15 cellular contexts compared by ENCODE assay signal in genomic region chr12:1716215-1716862, GRCh38. TPM values are rescaled to one million over a fixed set of nuclear protein-coding genes. Genes with fewer than 3 reads are reported as not detected.
DNase-seq lines count a peak whose midpoint lies in the region; ATAC-seq and TF ChIP-seq lines count a peak whose summit lies in the region.
"Had no signal": no experiment of that assay in that cellular context is flagged by ENCODE, and none has a peak within 500 bp of the region (broad histone marks: within the 10 kb centered on the region; RNA-seq: fewer than 3 reads in every experiment).

No MANE protein-coding gene starts in this region.

- peaks cover 31% of the 10 kb centered on the region for H3K4me1 Mint-ChIP-seq in activated CD4-positive, alpha-beta T cell treated with anti-CD3 and anti-CD28 coated beads for 36 hours
- peaks cover 44% of the 10 kb centered on the region for H3K4me1 Mint-ChIP-seq in stimulated activated effector memory CD8-positive, alpha-beta T cell treated with anti-CD3 and anti-CD28 coated beads, Interleukin-12 subunit alpha, Interleukin-12 subunit beta, amount 100 ng/mL, for 72 hours
- peaks cover 8 to 71% (median 50%) of the 10 kb centered on the region in 7 donors for H3K4me1 Mint-ChIP-seq in naive thymus-derived CD4-positive, alpha-beta T cell

- peaks cover 5% of the 10 kb centered on the region for H3K9me3 Mint-ChIP-seq in activated CD4-positive, alpha-beta T cell treated with anti-CD3 and anti-CD28 coated beads for 36 hours (ENCODE audit: low read depth)
- peaks cover 3% of the 10 kb centered on the region for H3K9me3 Mint-ChIP-seq in stimulated activated effector memory CD8-positive, alpha-beta T cell treated with anti-CD3 and anti-CD28 coated beads, Interleukin-12 subunit alpha, Interleukin-12 subunit beta, amount 100 ng/mL, for 72 hours
- peaks cover 0 to 32% (median 8%) of the 10 kb centered on the region in 11 donors for H3K9me3 Mint-ChIP-seq in naive thymus-derived CD4-positive, alpha-beta T cell
- H3K9me3 Mint-ChIP-seq: type B pancreatic cell had no signal

- no peak overlapping the region for H3K27ac Mint-ChIP-seq in activated CD4-positive, alpha-beta T cell treated with anti-CD3 and anti-CD28 coated beads for 36 hours
- H3K27ac Mint-ChIP-seq in stimulated activated effector memory CD8-positive, alpha-beta T cell treated with anti-CD3 and anti-CD28 coated beads, Interleukin-12 subunit alpha, Interleukin-12 subunit beta, amount 100 ng/mL, for 72 hours: no peak overlapping the region
- peak overlapping the region in 1 of 9 donors; percentile 45 for H3K27ac Mint-ChIP-seq in naive thymus-derived CD4-positive, alpha-beta T cell
- H3K27ac Mint-ChIP-seq: activated naive CD4-positive, alpha-beta T cell treated with anti-CD3 and anti-CD28 coated beads, Interleukin-2, amount 10 ng/mL, durations not matched to agents 7 days and 5 days; type B pancreatic cell had no signal

- no peaks in the 10 kb centered on the region for H3K27me3 ChIP-seq in naive thymus-derived CD4-positive, alpha-beta T cell (ENCODE audit: control insufficient read depth in 2 of 2, insufficient read depth in 2 of 2, low read length in 2 of 2)
- H3K27me3 ChIP-seq: heart right ventricle had no signal

- TF ChIP-seq CTCF in fibroblast of mammary gland (conservative IDR thresholded peaks at IDR 0.05; ENCODE audit: control insufficient read depth, insufficient read depth, low read depth, low read length): no peak

- CTCF ChIA-PET in activated CD4-positive, alpha-beta T cell treated with anti-CD3 and anti-CD28 coated beads for 36 hours (lab: Charles Lee): no interaction called here
- CTCF ChIA-PET in naive thymus-derived CD4-positive, alpha-beta T cell (lab: Charles Lee): no interaction called here

- H3K4me1 ChIP-seq in naive thymus-derived CD4-positive, alpha-beta T cell (ENCODE audit: control insufficient read depth in 2 of 2, insufficient read depth in 2 of 2, low read length in 2 of 2): peaks cover 5 to 9% of the 10 kb centered on the region in 2 donors

- ATAC-seq in activated CD4-positive, alpha-beta T cell treated with anti-CD3 and anti-CD28 coated beads for 36 hours: peak; percentile 33
- peak; percentile 36 for ATAC-seq in stimulated activated effector memory CD8-positive, alpha-beta T cell treated with anti-CD3 and anti-CD28 coated beads, Interleukin-12 subunit alpha, Interleukin-12 subunit beta, amount 100 ng/mL, for 72 hours
- no peak for ATAC-seq in naive thymus-derived CD4-positive, alpha-beta T cell
- ATAC-seq in GM19328 (IDR thresholded peaks at IDR 0.05; ENCODE audit: unreplicated experiment): no peak
- no peak for ATAC-seq in HG02840 (IDR thresholded peaks at IDR 0.05; ENCODE audit: low FRiP score, unreplicated experiment)
- ATAC-seq: heart right ventricle had no signal

- no peak overlapping the region for H3K4me3 Mint-ChIP-seq in activated CD4-positive, alpha-beta T cell treated with anti-CD3 and anti-CD28 coated beads for 36 hours
- peak overlapping the region; percentile 5 for H3K4me3 Mint-ChIP-seq in stimulated activated effector memory CD8-positive, alpha-beta T cell treated with anti-CD3 and anti-CD28 coated beads, Interleukin-12 subunit alpha, Interleukin-12 subunit beta, amount 100 ng/mL, for 72 hours
- H3K4me3 Mint-ChIP-seq in naive thymus-derived CD4-positive, alpha-beta T cell: peak overlapping the region in 1 of 10 donors; percentile 28
- H3K4me3 Mint-ChIP-seq: activated naive CD4-positive, alpha-beta T cell treated with anti-CD3 and anti-CD28 coated beads, Interleukin-2, amount 10 ng/mL, durations not matched to agents 7 days and 5 days; type B pancreatic cell had no signal

- H3K36me3 ChIP-seq in naive thymus-derived CD4-positive, alpha-beta T cell (ENCODE audit: control insufficient read depth in 2 of 3, insufficient read depth in 3 of 3, low read length in 3 of 3): peaks cover 0 to 8% (median 0%) of the 10 kb centered on the region in 3 experiments

- intact Hi-C loops in activated CD4-positive, alpha-beta T cell treated with anti-CD3 and anti-CD28 coated beads for 36 hours (cut with DNase I, micrococcal nuclease): no loop called here
- intact Hi-C loops in naive thymus-derived CD4-positive, alpha-beta T cell (cut with micrococcal nuclease): loop anchor here in 1 of 2 donors (1.0 kb wide), 1 partner anchor 16 kb away; no protein-coding TSS in a partner anchor

- no peaks in the 10 kb centered on the region for H3K27me3 Mint-ChIP-seq in activated CD4-positive, alpha-beta T cell treated with anti-CD3 and anti-CD28 coated beads for 36 hours
- H3K27me3 Mint-ChIP-seq in naive thymus-derived CD4-positive, alpha-beta T cell: no peaks in the 10 kb centered on the region
- H3K27me3 Mint-ChIP-seq: activated naive CD4-positive, alpha-beta T cell treated with anti-CD3 and anti-CD28 coated beads, Interleukin-2, amount 10 ng/mL, durations not matched to agents 7 days and 5 days; type B pancreatic cell had no signal

- peaks cover 39% of the 10 kb centered on the region for H3K36me3 Mint-ChIP-seq in activated CD4-positive, alpha-beta T cell treated with anti-CD3 and anti-CD28 coated beads for 36 hours (ENCODE audit: low read depth)
- H3K36me3 Mint-ChIP-seq in stimulated activated effector memory CD8-positive, alpha-beta T cell treated with anti-CD3 and anti-CD28 coated beads, Interleukin-12 subunit alpha, Interleukin-12 subunit beta, amount 100 ng/mL, for 72 hours: peaks cover 8% of the 10 kb centered on the region
- peaks cover 0 to 36% (median 34%) of the 10 kb centered on the region in 5 donors for H3K36me3 Mint-ChIP-seq in naive thymus-derived CD4-positive, alpha-beta T cell

- POLR2A ChIA-PET in activated CD4-positive, alpha-beta T cell treated with anti-CD3 and anti-CD28 coated beads for 36 hours (lab: Charles Lee): interaction anchor here (0.6 kb wide), 1 partner anchor 114 kb away, joined by 4 read pairs; no protein-coding TSS in a partner anchor
- POLR2A ChIA-PET in naive thymus-derived CD4-positive, alpha-beta T cell (lab: Charles Lee): no interaction called here

- peak overlapping the region; percentile 22 for H3K4me3 ChIP-seq in fibroblast of mammary gland (ENCODE audit: control insufficient read depth, low read depth, low read length)
- H3K4me3 ChIP-seq in naive thymus-derived CD4-positive, alpha-beta T cell (ENCODE audit: low read length): no peak overlapping the region
- H3K4me3 ChIP-seq: heart right ventricle had no signal

- H3K27ac ChIP-seq in naive thymus-derived CD4-positive, alpha-beta T cell (ENCODE audit: low read depth, low read length): no peak overlapping the region
- H3K27ac ChIP-seq: 22Rv1, heart right ventricle, WERI-Rb-1 had no signal

- no peaks in the 10 kb centered on the region for H3K9me3 ChIP-seq in naive thymus-derived CD4-positive, alpha-beta T cell (ENCODE audit: control insufficient read depth in 2 of 3, low read length in 3 of 3)

- DNase-seq in activated CD4-positive, alpha-beta T cell treated with anti-CD3 and anti-CD28 coated beads for 36 hours: no peak
- DNase-seq in activated CD4-positive, alpha-beta T cell treated with anti-CD3 and anti-CD28 coated beads, Interleukin-2, amount 50 U/mL, for 4 hours: no peak
- DNase-seq in NAMALWA (ENCODE audit: low spot score) (peak; percentile 44), fibroblast of mammary gland (ENCODE audit: low read depth) (peak; percentile 27)
- DNase-seq in stimulated activated effector memory CD8-positive, alpha-beta T cell treated with anti-CD3 and anti-CD28 coated beads, Interleukin-12 subunit alpha, Interleukin-12 subunit beta, amount 100 ng/mL, for 72 hours (ENCODE audit: low spot score in 2 of 2): no peak
- DNase-seq in naive thymus-derived CD4-positive, alpha-beta T cell: no peak
- DNase-seq: activated naive CD4-positive, alpha-beta T cell treated with anti-CD3 and anti-CD28 coated beads, Interleukin-2, amount 10 ng/mL, durations not matched to agents 7 days and 5 days; heart right ventricle; NCI-H1694 treated with DMSO at 0.1 percent for 48 hours; NCI-H446 treated with DMSO at 0.1 percent for 48 hours; WERI-Rb-1 had no signal

RNA-seq across cellular contexts. Expression of gene ADIPOR2, which starts 25.5 kb away (rescaled TPM):
- 10 to 100 TPM; 51.7 to 52.6 TPM for total RNA-seq in activated CD4-positive, alpha-beta T cell treated with anti-CD3 and anti-CD28 coated beads for 36 hours
- total RNA-seq in naive thymus-derived CD4-positive, alpha-beta T cell: 10 to 100 TPM; 19.8 to 51.4 (median 36.4) TPM
- 1 to 10 TPM; 2.2 to 3.3 TPM for polyA plus RNA-seq in naive thymus-derived CD4-positive, alpha-beta T cell

Comparison
In these comparisons a context has a peak if more than half of its experiments do, and no peak if none do; other contexts are left out.
1. ATAC-seq: peak in activated CD4-positive, alpha-beta T cell treated with anti-CD3 and anti-CD28 coated beads for 36 hours (single experiment) and stimulated activated effector memory CD8-positive, alpha-beta T cell treated with anti-CD3 and anti-CD28 coated beads, Interleukin-12 subunit alpha, Interleukin-12 subunit beta, amount 100 ng/mL, for 72 hours (single experiment); none in naive thymus-derived CD4-positive, alpha-beta T cell (single experiment), GM19328 (single experiment) and HG02840 (single experiment).
2. DNase-seq: peak in NAMALWA (single experiment) and fibroblast of mammary gland (single experiment); none in activated CD4-positive, alpha-beta T cell treated with anti-CD3 and anti-CD28 coated beads for 36 hours (single experiment), activated CD4-positive, alpha-beta T cell treated with anti-CD3 and anti-CD28 coated beads, Interleukin-2, amount 50 U/mL, for 4 hours (0 of 2), stimulated activated effector memory CD8-positive, alpha-beta T cell treated with anti-CD3 and anti-CD28 coated beads, Interleukin-12 subunit alpha, Interleukin-12 subunit beta, amount 100 ng/mL, for 72 hours (0 of 2) and naive thymus-derived CD4-positive, alpha-beta T cell (0 of 9).